8 cellular contexts compared by ENCODE assay signal in the genomic region with DNA sequence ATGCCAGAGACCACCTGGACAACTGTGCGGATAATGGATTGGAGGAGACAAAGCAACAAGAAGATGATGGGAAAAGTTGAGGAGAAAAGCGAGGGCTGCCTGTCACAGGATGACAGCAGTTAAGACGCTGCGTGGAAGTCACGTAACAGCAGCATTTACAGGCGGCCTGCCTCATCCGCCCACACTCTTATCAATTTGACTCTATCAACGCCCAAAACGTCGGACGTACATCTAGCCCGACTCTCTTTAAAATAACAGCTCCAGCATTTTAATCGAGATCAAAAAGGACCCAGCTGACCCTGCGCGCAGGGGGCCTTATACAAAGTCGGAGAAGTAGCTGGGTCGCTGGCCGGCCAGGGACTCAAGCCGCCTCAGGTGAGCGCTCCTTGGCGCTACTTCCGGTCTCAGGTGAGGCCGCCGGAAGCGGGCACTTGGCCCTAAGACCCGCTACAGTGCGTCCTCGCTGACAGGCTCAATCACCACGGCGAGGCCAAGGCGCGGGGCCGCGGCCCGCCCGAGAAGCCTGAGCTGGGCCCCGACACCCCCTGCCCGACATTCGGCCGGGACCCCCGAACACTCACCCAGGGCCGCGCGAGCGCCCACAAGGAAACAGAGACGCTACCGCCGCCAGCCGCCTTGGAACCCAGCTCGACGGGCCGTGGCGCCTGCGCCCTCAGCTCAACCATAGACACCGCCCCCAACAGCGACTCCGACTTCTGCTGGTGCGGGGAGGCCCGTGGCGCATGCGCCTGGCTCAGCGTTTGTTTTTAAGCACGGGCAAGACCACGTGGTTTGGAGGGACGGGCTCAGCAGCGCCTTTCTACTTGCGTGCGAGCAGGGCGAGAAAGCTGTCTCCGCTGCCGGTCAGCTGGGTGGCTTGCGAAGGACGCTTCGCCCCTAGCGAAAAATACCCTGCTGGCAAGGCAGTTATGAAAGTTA. TPM values are rescaled to one million over a fixed set of nuclear protein-coding genes. Genes with fewer than 3 reads are reported as not detected.
DNase-seq lines count a peak whose midpoint lies in the region; ATAC-seq, FAIRE-seq and TF ChIP-seq lines count a peak whose summit lies in the region.

A gene (minus strand): TSS at position 741 of the 939 bp plus-strand sequence.

- peak within 1 kb of the TSS; percentile 89 for H3K4me3 Mint-ChIP-seq in activated T-helper 2 cell treated with anti-CD3 and anti-CD28 coated beads, Interferon-gamma antibody, Interleukin-2, Interleukin-4, amounts not matched to agents 10 μg/mL and 5 μg/mL and 100 μg/mL, durations not matched to agents 14 hours and 24 hours and 36 hours (ENCODE audit: low read depth)
- peak within 1 kb of the TSS; percentile 99 for H3K4me3 Mint-ChIP-seq in natural killer cell

- H3K27ac ChIP-seq in RWPE2 (ENCODE audit: poor library complexity, severe bottlenecking), result peak within 1 kb of the TSS; percentile 82

- H3K9me3 ChIP-seq in RWPE2 (ENCODE audit: severe bottlenecking), result peaks cover 2% of the 10 kb centered on the region

- H3K27ac Mint-ChIP-seq in activated T-helper 2 cell treated with anti-CD3 and anti-CD28 coated beads, Interferon-gamma antibody, Interleukin-2, Interleukin-4, amounts not matched to agents 10 μg/mL and 5 μg/mL and 100 μg/mL, durations not matched to agents 14 hours and 24 hours and 36 hours, result peak within 1 kb of the TSS; percentile 94
- H3K27ac Mint-ChIP-seq in natural killer cell, result peak within 1 kb of the TSS; percentile 93 to 95

- TF ChIP-seq CTCF in RWPE2 (IDR thresholded peaks at IDR 0.05; ENCODE audit: poor library complexity, severe bottlenecking), result no peak
- TF ChIP-seq CTCF in natural killer cell (IDR thresholded peaks at IDR 0.05), result no peak

- intact Hi-C loops in activated T-helper 2 cell treated with anti-CD3 and anti-CD28 coated beads, Interferon-gamma antibody, Interleukin-2, Interleukin-4, amounts not matched to agents 10 μg/mL and 5 μg/mL and 100 μg/mL, durations not matched to agents 14 hours and 24 hours and 36 hours (cut with micrococcal nuclease), result loop anchor here (1.0 to 10.0 kb wide), 4 partner anchors 31 to 461 kb away; no protein-coding TSS in a partner anchor
- intact Hi-C loops in natural killer cell (cut with micrococcal nuclease), result no loop called here

- peaks cover 36% of the 10 kb centered on the region for H3K4me1 Mint-ChIP-seq in activated T-helper 2 cell treated with anti-CD3 and anti-CD28 coated beads, Interferon-gamma antibody, Interleukin-2, Interleukin-4, amounts not matched to agents 10 μg/mL and 5 μg/mL and 100 μg/mL, durations not matched to agents 14 hours and 24 hours and 36 hours (ENCODE audit: low read depth)
- peaks cover 42 to 46% of the 10 kb centered on the region in 2 donors for H3K4me1 Mint-ChIP-seq in natural killer cell

- ATAC-seq in RWPE2 (ENCODE audit: low read depth) (peak; percentile 91), natural killer cell (peak; percentile 92 to 98 (median 94))

- peaks cover 3% of the 10 kb centered on the region for H3K27me3 Mint-ChIP-seq in activated T-helper 2 cell treated with anti-CD3 and anti-CD28 coated beads, Interferon-gamma antibody, Interleukin-2, Interleukin-4, amounts not matched to agents 10 μg/mL and 5 μg/mL and 100 μg/mL, durations not matched to agents 14 hours and 24 hours and 36 hours (ENCODE audit: low read depth)
- H3K27me3 Mint-ChIP-seq in natural killer cell (ENCODE audit: low read depth in 2 of 2), result peaks cover 10 to 18% of the 10 kb centered on the region in 2 donors

- TF ChIP-seq POLR2A in H54 (IDR thresholded peaks at IDR 0.05; ENCODE audit: low read depth, low read length), result peak; percentile 75

- H3K27me3 ChIP-seq in RWPE2 (ENCODE audit: insufficient read depth, poor library complexity, severe bottlenecking), result no peaks in the 10 kb centered on the region

- H3K4me3 ChIP-seq in RWPE2 (ENCODE audit: severe bottlenecking), result peak within 1 kb of the TSS; percentile 64

- peaks cover 37% of the 10 kb centered on the region for H3K4me1 ChIP-seq in RWPE2 (ENCODE audit: insufficient read depth, poor library complexity, severe bottlenecking)

- no peak for FAIRE-seq in H54 (lab: Jason Lieb, UNC)

- H3K36me3 ChIP-seq in RWPE2 (ENCODE audit: low read depth), result peaks cover 38% of the 10 kb centered on the region

- peaks cover 17% of the 10 kb centered on the region for H3K36me3 Mint-ChIP-seq in activated T-helper 2 cell treated with anti-CD3 and anti-CD28 coated beads, Interferon-gamma antibody, Interleukin-2, Interleukin-4, amounts not matched to agents 10 μg/mL and 5 μg/mL and 100 μg/mL, durations not matched to agents 14 hours and 24 hours and 36 hours (ENCODE audit: low read depth)
- H3K36me3 Mint-ChIP-seq in natural killer cell, result no peaks in the 10 kb centered on the region

- DNase-seq in ELF-1 (ENCODE audit: low read depth, low spot score) (peak; percentile 98), H54 (ENCODE audit: insufficient read length, low spot score) (peak; percentile 92), LoVo (ENCODE audit: low spot score) (peak; percentile 97), RWPE2 (ENCODE audit: low spot score) (peak; percentile 98), fibroblast of peridontal ligament (ENCODE audit: extremely low read depth) (peak; percentile 96), natural killer cell (peak; percentile 91)
- peak; percentile 96 for DNase-seq in activated T-helper 2 cell treated with anti-CD3 and anti-CD28 coated beads, Interferon-gamma antibody, Interleukin-2, Interleukin-4, amounts not matched to agents 10 μg/mL and 5 μg/mL and 100 μg/mL, durations not matched to agents 14 hours and 24 hours and 36 hours (ENCODE audit: low spot score)
- peak; percentile 86 to 94 (median 92) for DNase-seq in stimulated activated naive CD4-positive, alpha-beta T cell (lab: John Stamatoyannopoulos, UW)

- no peaks in the 10 kb centered on the region for H3K9me3 Mint-ChIP-seq in activated T-helper 2 cell treated with anti-CD3 and anti-CD28 coated beads, Interferon-gamma antibody, Interleukin-2, Interleukin-4, amounts not matched to agents 10 μg/mL and 5 μg/mL and 100 μg/mL, durations not matched to agents 14 hours and 24 hours and 36 hours
- no peaks in the 10 kb centered on the region for H3K9me3 Mint-ChIP-seq in natural killer cell

RNA-seq across cellular contexts. Expression of the gene that starts here (rescaled TPM):
- total RNA-seq in activated T-helper 2 cell treated with anti-CD3 and anti-CD28 coated beads, Interferon-gamma antibody, Interleukin-2, Interleukin-4, amounts not matched to agents 10 μg/mL and 5 μg/mL and 100 μg/mL, durations not matched to agents 14 hours and 24 hours and 36 hours, result 22.7 and 26.2 TPM in 2 replicates
- total RNA-seq in natural killer cell, result 10 to 100 TPM; 36.4 to 54.6 (median 52.6) TPM

Comparison
In these comparisons a context has a peak if more than half of its experiments do, and no peak if none do; other contexts are left out.
1. Peak in every context shown above with its lines: DNase-seq, ATAC-seq, H3K4me3 ChIP-seq and H3K27ac ChIP-seq.